13 cellular contexts compared by ENCODE assay signal in genomic region chr3:42120866-42121265, GRCh38. TPM values are rescaled to one million over a fixed set of nuclear protein-coding genes. Genes with fewer than 3 reads are reported as not detected.
DNase-seq lines count a peak whose midpoint lies in the region; ATAC-seq and TF ChIP-seq lines count a peak whose summit lies in the region.
"Had no signal": no experiment of that assay in that cellular context is flagged by ENCODE, and none has a peak within 500 bp of the region (broad histone marks: within the 10 kb centered on the region; RNA-seq: fewer than 3 reads in every experiment).

No MANE protein-coding gene starts in this region.

- DNase-seq in Daoy (ENCODE audit: low read depth) (peak; percentile 27), RWPE1 (ENCODE audit: low spot score) (no peak), naive B cell (no peak), NCI-H82 treated with DMSO at 0.1 percent for 48 hours (lab: John Stamatoyannopoulos, UW; ENCODE audit: unreplicated experiment) (no peak), neural progenitor cell (ENCODE audit: low spot score) (no peak)
- DNase-seq: activated CD4-positive, alpha-beta memory T cell treated with anti-CD3 and anti-CD28 coated beads for 36 hours; DMS 273 treated with DMSO at 0.1 percent for 48 hours; NCI-H1694 treated with DMSO at 0.1 percent for 48 hours; NCI-H526 treated with DMSO at 0.1 percent for 48 hours had no signal

- H3K4me1 ChIP-seq in esophagus (ENCODE audit: control insufficient read depth in 2 of 2, insufficient read depth in 2 of 2, low read length in 1 of 2) (peaks cover 8 to 15% of the 10 kb centered on the region in 2 donors), neural progenitor cell (no peaks in the 10 kb centered on the region)

- H3K4me3 ChIP-seq in esophagus (ENCODE audit: low read depth in 1 of 2, low read length in 2 of 2) (no peak overlapping the region), neural progenitor cell (no peak overlapping the region)

- no peak overlapping the region for H3K9ac ChIP-seq in neural progenitor cell

- no peaks in the 10 kb centered on the region for H3K27me3 Mint-ChIP-seq in naive B cell
- peaks cover 3% of the 10 kb centered on the region for H3K27me3 Mint-ChIP-seq in neural progenitor cell (ENCODE audit: insufficient read depth, low read depth)
- H3K27me3 Mint-ChIP-seq: activated CD4-positive, alpha-beta memory T cell treated with anti-CD3 and anti-CD28 coated beads for 36 hours; dendritic cell treated with granulocyte-macrophage colony-stimulating factor and Interleukin-4, amounts not matched to agents 40 ng/mL and 50 ng/mL, for 4 days had no signal

- H3K27me3 ChIP-seq in esophagus (ENCODE audit: control insufficient read depth in 1 of 2, insufficient read depth in 2 of 2, low read length in 2 of 2) (no peaks in the 10 kb centered on the region), neural progenitor cell (no peaks in the 10 kb centered on the region)

- ATAC-seq in naive B cell (ENCODE audit: low read depth in 2 of 2) = peak; percentile 35 to 46
- no peak for ATAC-seq in GM18519 (IDR thresholded peaks at IDR 0.05; ENCODE audit: low FRiP score, unreplicated experiment)
- no peak for ATAC-seq in GM21737 (IDR thresholded peaks at IDR 0.05; ENCODE audit: unreplicated experiment)

- no peaks in the 10 kb centered on the region for H3F3A ChIP-seq in neural progenitor cell (ENCODE audit: low read depth)

- POLR2A ChIA-PET in RWPE1 (lab: Yijun Ruan, JAX; ENCODE audit: low non-redundant PET) = no interaction called here

- no peaks in the 10 kb centered on the region for H3K9me3 Mint-ChIP-seq in naive B cell
- no peaks in the 10 kb centered on the region for H3K9me3 Mint-ChIP-seq in neural progenitor cell
- H3K9me3 Mint-ChIP-seq: activated CD4-positive, alpha-beta memory T cell treated with anti-CD3 and anti-CD28 coated beads for 36 hours; dendritic cell treated with granulocyte-macrophage colony-stimulating factor and Interleukin-4, amounts not matched to agents 40 ng/mL and 50 ng/mL, for 4 days had no signal

- TF ChIP-seq CTCF in RWPE1 (conservative IDR thresholded peaks at IDR 0.05; ENCODE audit: low read depth) (no peak), neural progenitor cell (IDR thresholded peaks at IDR 0.05) (no peak)

- H3K79me2 ChIP-seq in neural progenitor cell (ENCODE audit: low read depth) = no peaks in the 10 kb centered on the region

- CTCF ChIA-PET in RWPE1 (lab: Yijun Ruan, JAX) = no interaction called here

- H3K4me1 Mint-ChIP-seq in naive B cell (peaks cover 59 to 89% (median 82%) of the 10 kb centered on the region in 3 donors), neural progenitor cell (peaks cover 21% of the 10 kb centered on the region)

- no peak overlapping the region for H2AFZ ChIP-seq in neural progenitor cell (replicated peaks)

- no peak overlapping the region for H3K4me2 ChIP-seq in neural progenitor cell

- H3K36me3 Mint-ChIP-seq in naive B cell (peaks cover 12 to 16% of the 10 kb centered on the region in 2 donors), neural progenitor cell (peaks cover 18% of the 10 kb centered on the region)

- H4K20me1 ChIP-seq in neural progenitor cell (ENCODE audit: low read depth) = peaks cover 10% of the 10 kb centered on the region

- H3K9me3 ChIP-seq in esophagus (ENCODE audit: control insufficient read depth in 2 of 2, insufficient read depth in 1 of 2, low read depth in 1 of 2, low read length in 1 of 2) = no peaks in the 10 kb centered on the region
- no peaks in the 10 kb centered on the region for H3K9me3 ChIP-seq in neural progenitor cell (ENCODE audit: low read depth)

- H3K36me3 ChIP-seq in esophagus (ENCODE audit: control insufficient read depth in 2 of 2, insufficient read depth in 2 of 2, low read length in 1 of 2) (no peaks in the 10 kb centered on the region), neural progenitor cell (no peaks in the 10 kb centered on the region)

- H3K27ac Mint-ChIP-seq in naive B cell = peak overlapping the region; percentile 9 to 91 (median 56)
- no peak overlapping the region for H3K27ac Mint-ChIP-seq in neural progenitor cell
- H3K27ac Mint-ChIP-seq: activated CD4-positive, alpha-beta memory T cell treated with anti-CD3 and anti-CD28 coated beads for 36 hours; dendritic cell treated with granulocyte-macrophage colony-stimulating factor and Interleukin-4, amounts not matched to agents 40 ng/mL and 50 ng/mL, for 4 days had no signal

- H3K27ac ChIP-seq in RWPE1 (peak overlapping the region; percentile 87), esophagus (ENCODE audit: low read depth in 2 of 2, low read length in 1 of 2) (peak overlapping the region; percentile 14 to 39), neural progenitor cell (no peak overlapping the region)

- H3K4me3 Mint-ChIP-seq in naive B cell (peak overlapping the region in 1 of 8 donors; percentile 36), neural progenitor cell (no peak overlapping the region)
- H3K4me3 Mint-ChIP-seq: activated CD4-positive, alpha-beta memory T cell treated with anti-CD3 and anti-CD28 coated beads for 36 hours; dendritic cell treated with granulocyte-macrophage colony-stimulating factor and Interleukin-4, amounts not matched to agents 40 ng/mL and 50 ng/mL, for 4 days had no signal

- 37 to 45% methylated on average over 3 of the region's 3 CpGs for whole genome bisulfite sequencing in esophagus, 2 donors

RNA-seq across cellular contexts. Expression of gene TRAK1, which starts 29.7 kb away (rescaled TPM):
- total RNA-seq in Daoy (2014; rRNA removed; shearing (Covaris generic)) = 7.1 and 7.4 TPM in 2 replicates
- 10 to 100 TPM; 12.2 to 21.4 TPM for polyA plus RNA-seq in esophagus
- polyA plus RNA-seq in naive B cell (ENCODE audit: low read depth in 6 of 6) = 10 to 100 TPM; 20.5 to 54.1 (median 28.4) TPM
- 32.2 and 41.3 TPM in 2 replicates for total RNA-seq in neural progenitor cell (ENCODE audit: low replicate concordance)

Comparison
In these comparisons a context has a peak if more than half of its experiments do, and no peak if none do; other contexts are left out.
1. ATAC-seq: peak in naive B cell (2 of 2); none in GM18519 (single experiment) and GM21737 (single experiment).